In genomic region chr16:526181-527014, GRCh38 we compare ENCODE assay signal across 8 cellular contexts. TPM values are rescaled to one million over a fixed set of nuclear protein-coding genes. Genes with fewer than 3 reads are reported as not detected.
DNase-seq lines count a peak whose midpoint lies in the region; ATAC-seq and TF ChIP-seq lines count a peak whose summit lies in the region.

No MANE protein-coding gene starts in this region.

- H3K4me1 ChIP-seq in tibial artery: peaks cover 0 to 59% (median 38%) of the 10 kb centered on the region in 4 donors

- CTCF ChIA-PET in AG04449 (lab: Yijun Ruan, JAX): interaction anchor here (1.0 to 1.2 kb wide), 2 partner anchors 13 to 135 kb away, joined by 3 to 7 read pairs; no protein-coding TSS in a partner anchor

- DNase-seq in AG04449 (ENCODE audit: low read depth, low spot score): no peak
- peak; percentile 37 to 46 for DNase-seq in lung microvascular endothelial cell (ENCODE audit: low read depth in 2 of 2)
- peak in 1 of 2 donors; percentile 74 for DNase-seq in tibial artery
- DNase-seq in SIG-M5 (lab: John Stamatoyannopoulos, UW): no peak
- DNase-seq in NCI-H446 (lab: John Stamatoyannopoulos, UW): no peak

- H3K36me3 ChIP-seq in tibial artery: peaks cover 0 to 8% (median 0%) of the 10 kb centered on the region in 3 donors

- POLR2A ChIA-PET in AG04449 (lab: Yijun Ruan, JAX): interaction anchor here (0.6 to 1.2 kb wide), 6 partner anchors 8 to 140 kb away, joined by 3 to 5 read pairs (median 4); partner anchors contain the start of gene METTL26

- H3K4me3 Mint-ChIP-seq in dendritic cell treated with granulocyte-macrophage colony-stimulating factor and Interleukin-4, amounts not matched to agents 40 ng/mL and 50 ng/mL, for 4 days: peak overlapping the region; percentile 82

- peak; percentile 28 for TF ChIP-seq POLR2A in GM18505 (IDR thresholded peaks at IDR 0.05; ENCODE audit: borderline replicate concordance, extremely low read depth, insufficient read depth, insufficient read length)
- TF ChIP-seq POLR2A in Raji (IDR thresholded peaks at IDR 0.05; ENCODE audit: insufficient read depth, low read depth, low read length): 0 out of 2 replicates have a peak, but pooled peaks have one; percentile 26

- H3K9me3 Mint-ChIP-seq in dendritic cell treated with granulocyte-macrophage colony-stimulating factor and Interleukin-4, amounts not matched to agents 40 ng/mL and 50 ng/mL, for 4 days: no peaks in the 10 kb centered on the region

- TF ChIP-seq CTCF in AG04449 (IDR thresholded peaks at IDR 0.05; ENCODE audit: insufficient read depth, low read length, missing control alignments) (no peak), tibial artery (IDR thresholded peaks at IDR 0.05) (no peak)

- no peaks in the 10 kb centered on the region for H3K9me3 ChIP-seq in tibial artery

- H3K4me3 ChIP-seq in AG04449 (ENCODE audit: low read depth, low read length) (peak overlapping the region; percentile 82), tibial artery (peak overlapping the region; percentile 69 to 79)

- ATAC-seq in GM18505 (IDR thresholded peaks at IDR 0.05; ENCODE audit: unreplicated experiment): peak; percentile 4

- H3K36me3 Mint-ChIP-seq in dendritic cell treated with granulocyte-macrophage colony-stimulating factor and Interleukin-4, amounts not matched to agents 40 ng/mL and 50 ng/mL, for 4 days (ENCODE audit: low read depth): peaks cover 31% of the 10 kb centered on the region

- intact Hi-C loops in dendritic cell treated with granulocyte-macrophage colony-stimulating factor and Interleukin-4, amounts not matched to agents 40 ng/mL and 50 ng/mL, for 4 days (cut with micrococcal nuclease): no loop called here
- intact Hi-C loops in tibial artery (cut with DNase I; ENCODE audit: low total_unique reads): no loop called here

- peak overlapping the region; percentile 96 to 98 for H3K27ac ChIP-seq in tibial artery

- H3K27ac Mint-ChIP-seq in dendritic cell treated with granulocyte-macrophage colony-stimulating factor and Interleukin-4, amounts not matched to agents 40 ng/mL and 50 ng/mL, for 4 days: peak overlapping the region; percentile 84

- H3K27me3 ChIP-seq in tibial artery: no peaks in the 10 kb centered on the region

- H3K4me1 Mint-ChIP-seq in dendritic cell treated with granulocyte-macrophage colony-stimulating factor and Interleukin-4, amounts not matched to agents 40 ng/mL and 50 ng/mL, for 4 days (ENCODE audit: low read depth): peaks cover 61% of the 10 kb centered on the region

- H3K27me3 Mint-ChIP-seq in dendritic cell treated with granulocyte-macrophage colony-stimulating factor and Interleukin-4, amounts not matched to agents 40 ng/mL and 50 ng/mL, for 4 days: no peaks in the 10 kb centered on the region

RNA-seq across cellular contexts. Expression of gene CAPN15, which starts 1.1 kb away (rescaled TPM):
- total RNA-seq in lung microvascular endothelial cell: 15.5 and 20.2 TPM in 2 replicates

RNA-seq across cellular contexts. Expression of gene PRR35, which starts 33.8 kb away (rescaled TPM):
- total RNA-seq in lung microvascular endothelial cell: not detected in 2 replicates

RNA-seq across cellular contexts. Expression of gene NHLRC4, which starts 40.4 kb away (rescaled TPM):
- total RNA-seq in lung microvascular endothelial cell: 2.0 and 2.4 TPM in 2 replicates

RNA-seq across cellular contexts. Expression of gene PIGQ, which starts 43.4 kb away (rescaled TPM):
- total RNA-seq in lung microvascular endothelial cell: 14.2 and 20.2 TPM in 2 replicates

Comparison
In these comparisons a context has a peak if more than half of its experiments do, and no peak if none do; other contexts are left out.
1. DNase-seq: peak in lung microvascular endothelial cell (2 of 2); none in AG04449 (single experiment), SIG-M5 (single experiment) and NCI-H446 (0 of 2).